ENCODE assay signal across 12 cellular contexts in the genomic region with DNA sequence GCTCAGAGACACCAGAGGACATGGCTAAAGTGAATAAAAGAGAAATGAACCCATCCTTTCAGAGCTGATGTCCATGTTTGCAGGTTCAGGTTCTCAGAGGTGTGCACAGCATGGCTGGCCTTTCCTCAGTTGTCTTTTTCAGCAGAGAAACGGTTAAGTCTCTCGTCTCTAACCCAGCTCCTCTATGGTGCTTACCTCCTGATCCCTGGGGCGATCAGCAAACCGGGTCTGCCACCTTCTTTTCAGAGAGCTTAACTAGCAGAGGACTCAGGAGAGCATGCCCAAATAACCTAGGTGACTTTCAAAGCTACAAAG. TPM values are rescaled to one million over a fixed set of nuclear protein-coding genes. Genes with fewer than 3 reads are reported as not detected.
DNase-seq lines count a peak whose midpoint lies in the region; ATAC-seq and TF ChIP-seq lines count a peak whose summit lies in the region.
"Had no signal": no experiment of that assay in that cellular context is flagged by ENCODE, and none has a peak within 500 bp of the region (broad histone marks: within the 10 kb centered on the region; RNA-seq: fewer than 3 reads in every experiment).

No MANE protein-coding gene starts in this region.

- peak overlapping the region; percentile 67 for H2AFZ ChIP-seq in GM23248

- WGBS in GM23248 (ENCODE audit: low coverage in 1 of 2, low lambda C conversion rate in 2 of 2, missing lambda C conversion rate in 2 of 2), 2 experiments: 80 to 83% methylated on average over 4 of the region's 4 CpGs

- H3K27ac Mint-ChIP-seq in activated CD4-positive, alpha-beta memory T cell treated with anti-CD3 and anti-CD28 coated beads for 36 hours: peak overlapping the region; percentile 97
- H3K27ac Mint-ChIP-seq in naive thymus-derived CD4-positive, alpha-beta T cell: peak overlapping the region in 4 of 9 donors; percentile 56 to 99 (median 65)

- in situ Hi-C loops in GM23248 (cut with MboI): no loop called here

- H3K4me1 ChIP-seq in GM23248 (ENCODE audit: insufficient read depth): peaks cover 16% of the 10 kb centered on the region
- H3K4me1 ChIP-seq in naive thymus-derived CD4-positive, alpha-beta T cell (ENCODE audit: control insufficient read depth in 2 of 2, insufficient read depth in 2 of 2, low read length in 2 of 2): peaks cover 0 to 28% of the 10 kb centered on the region in 2 donors

- peaks cover 61% of the 10 kb centered on the region for H3K4me1 Mint-ChIP-seq in activated CD4-positive, alpha-beta memory T cell treated with anti-CD3 and anti-CD28 coated beads for 36 hours (ENCODE audit: low read depth)
- peaks cover 0 to 47% (median 4%) of the 10 kb centered on the region in 7 donors for H3K4me1 Mint-ChIP-seq in naive thymus-derived CD4-positive, alpha-beta T cell

- peaks cover 37% of the 10 kb centered on the region for H3K36me3 Mint-ChIP-seq in activated CD4-positive, alpha-beta memory T cell treated with anti-CD3 and anti-CD28 coated beads for 36 hours
- H3K36me3 Mint-ChIP-seq in naive thymus-derived CD4-positive, alpha-beta T cell: peaks cover 0 to 7% (median 0%) of the 10 kb centered on the region in 5 donors

- POLR2A ChIA-PET in activated CD4-positive, alpha-beta memory T cell treated with anti-CD3 and anti-CD28 coated beads for 36 hours (lab: Charles Lee): interaction anchor here (0.5 to 5.4 kb wide), 18 partner anchors 9 to 849 kb away, joined by 3 to 183 read pairs (median 6); partner anchors contain the start of genes IFI16 and TAGLN2
- POLR2A ChIA-PET in naive thymus-derived CD4-positive, alpha-beta T cell (lab: Charles Lee): no interaction called here

- peak overlapping the region; percentile 65 for H3K9ac ChIP-seq in GM23248

- H3K27me3 ChIP-seq in GM23248 (replicated peaks; ENCODE audit: insufficient read depth): no peaks in the 10 kb centered on the region
- H3K27me3 ChIP-seq in naive thymus-derived CD4-positive, alpha-beta T cell (ENCODE audit: control insufficient read depth in 2 of 2, insufficient read depth in 2 of 2, low read length in 2 of 2): no peaks in the 10 kb centered on the region
- H3K27me3 ChIP-seq: ovary had no signal

- H3K9me2 ChIP-seq in GM23248 (ENCODE audit: insufficient read depth): no peaks in the 10 kb centered on the region

- no peaks in the 10 kb centered on the region for H3K36me3 ChIP-seq in GM23248 (ENCODE audit: low read depth)
- H3K36me3 ChIP-seq in naive thymus-derived CD4-positive, alpha-beta T cell (ENCODE audit: control insufficient read depth in 2 of 3, insufficient read depth in 3 of 3, low read length in 3 of 3): no peaks in the 10 kb centered on the region
- H3K36me3 ChIP-seq: ovary had no signal

- H3K4me3 ChIP-seq in GM12865 (ENCODE audit: low read depth, low read length) (peak overlapping the region; percentile 91), GM23248 (peak overlapping the region; percentile 56)
- H3K4me3 ChIP-seq in naive thymus-derived CD4-positive, alpha-beta T cell (ENCODE audit: low read length): peak overlapping the region; percentile 38
- H3K4me3 ChIP-seq: ovary had no signal

- ATAC-seq in naive thymus-derived CD4-positive, alpha-beta T cell: no peak
- ATAC-seq in GM18498 (IDR thresholded peaks at IDR 0.05; ENCODE audit: unreplicated experiment): no peak

- H3K4me3 Mint-ChIP-seq in activated CD4-positive, alpha-beta memory T cell treated with anti-CD3 and anti-CD28 coated beads for 36 hours: peak overlapping the region; percentile 95
- peak overlapping the region in 2 of 10 donors; percentile 38 to 90 for H3K4me3 Mint-ChIP-seq in naive thymus-derived CD4-positive, alpha-beta T cell

- peaks cover 21% of the 10 kb centered on the region for H3F3A ChIP-seq in GM23248 (ENCODE audit: insufficient read depth)

- CTCF ChIA-PET in activated CD4-positive, alpha-beta memory T cell treated with anti-CD3 and anti-CD28 coated beads for 36 hours (lab: Charles Lee): interaction anchor here (0.6 to 5.4 kb wide), 14 partner anchors 8 to 873 kb away, joined by 3 to 119 read pairs (median 4); partner anchors contain the start of genes IFI16 and MNDA
- CTCF ChIA-PET in naive thymus-derived CD4-positive, alpha-beta T cell (lab: Charles Lee): interaction anchor here (0.6 to 1.0 kb wide), 2 partner anchors 12 to 1885 kb away, joined by 3 read pairs; no protein-coding TSS in a partner anchor

- H3K9me3 ChIP-seq in GM23248 (ENCODE audit: low read depth): no peaks in the 10 kb centered on the region
- H3K9me3 ChIP-seq in naive thymus-derived CD4-positive, alpha-beta T cell (ENCODE audit: control insufficient read depth in 2 of 3, low read length in 3 of 3): no peaks in the 10 kb centered on the region
- H3K9me3 ChIP-seq: ovary had no signal

- H3K4me2 ChIP-seq in GM23248 (ENCODE audit: unreplicated experiment): peak overlapping the region; percentile 66

- H4K20me1 ChIP-seq in GM23248 (ENCODE audit: insufficient read depth): no peaks in the 10 kb centered on the region

- TF ChIP-seq CTCF in GM12865 (IDR thresholded peaks at IDR 0.05; ENCODE audit: insufficient read depth, low read depth, low read length, missing control alignments): no peak

- no peaks in the 10 kb centered on the region for H3K79me2 ChIP-seq in GM23248 (ENCODE audit: insufficient read depth)

- peak overlapping the region; percentile 81 for H3K27ac ChIP-seq in GM23248
- H3K27ac ChIP-seq in naive thymus-derived CD4-positive, alpha-beta T cell (ENCODE audit: low read depth, low read length): no peak overlapping the region
- H3K27ac ChIP-seq: ovary had no signal

- DNase-seq in GM12865 (ENCODE audit: low read depth): no peak
- DNase-seq in GM23248: no peak
- DNase-seq in activated CD4-positive, alpha-beta memory T cell treated with anti-CD3 and anti-CD28 coated beads for 36 hours: no peak
- no peak for DNase-seq in naive thymus-derived CD4-positive, alpha-beta T cell
- DNase-seq in NCI-H2029 (lab: John Stamatoyannopoulos, UW): no peak
- DNase-seq in HPDE6-E6E7 (ENCODE audit: extremely low spot score): no peak
- no peak for DNase-seq in stimulated activated CD4-positive, alpha-beta T cell treated with anti-CD3 and anti-CD28 coated beads, Interleukin-2, amount 100 ng/mL, for 24 hours
- DNase-seq: DMS153, NCI-H774, ovary had no signal

- no peaks in the 10 kb centered on the region for H3K27me3 Mint-ChIP-seq in activated CD4-positive, alpha-beta memory T cell treated with anti-CD3 and anti-CD28 coated beads for 36 hours
- H3K27me3 Mint-ChIP-seq in naive thymus-derived CD4-positive, alpha-beta T cell: peaks cover 0 to 5% (median 0%) of the 10 kb centered on the region in 5 donors

- no peaks in the 10 kb centered on the region for H3K9me3 Mint-ChIP-seq in activated CD4-positive, alpha-beta memory T cell treated with anti-CD3 and anti-CD28 coated beads for 36 hours
- peaks cover 0 to 3% (median 0%) of the 10 kb centered on the region in 11 donors for H3K9me3 Mint-ChIP-seq in naive thymus-derived CD4-positive, alpha-beta T cell

- intact Hi-C loops in activated CD4-positive, alpha-beta memory T cell treated with anti-CD3 and anti-CD28 coated beads for 36 hours (cut with micrococcal nuclease): loop anchor here (1.0 to 10.0 kb wide), 8 partner anchors 8 to 1550 kb away; no protein-coding TSS in a partner anchor
- intact Hi-C loops in naive thymus-derived CD4-positive, alpha-beta T cell (cut with micrococcal nuclease): loop anchor here (1.0 to 10.0 kb wide), 6 partner anchors 8 to 1186 kb away; partner anchors contain the start of genes DCAF8 (in 1 of the 2), KIRREL1 (in 1 of the 2) and PYHIN1 (in 1 of the 2)

RNA-seq across cellular contexts. Expression of gene AIM2, which starts 0.2 kb away (rescaled TPM):
- total RNA-seq in GM23248 (2014; rRNA removed; shearing (Covaris generic)): 1.3 TPM in 2 replicates
- polyA plus RNA-seq in GM23248 (2016; fragmentation: Nextera tagmentation; extraction: Ambion mirVana): 2.5 and 2.6 TPM in 2 replicates
- total RNA-seq in activated CD4-positive, alpha-beta memory T cell treated with anti-CD3 and anti-CD28 coated beads for 36 hours: 100 to 1,000 TPM; 216 to 224 TPM
- 1 to 10 TPM in 2 of 5 experiments, under 1 TPM in 2, not detected in 1; 0.32 to 8.8 (median 2.1) TPM for total RNA-seq in naive thymus-derived CD4-positive, alpha-beta T cell
- not detected for polyA plus RNA-seq in naive thymus-derived CD4-positive, alpha-beta T cell
- total RNA-seq: LHCN-M2 had no signal

Comparison
In these comparisons a context has a peak if more than half of its experiments do, and no peak if none do; other contexts are left out.
1. H3K4me3 ChIP-seq: peak in every context shown above with its lines; median percentile 91 in GM12865; 56 in GM23248; 38 in naive thymus-derived CD4-positive, alpha-beta T cell.
2. RNA of gene AIM2, which starts 0.2 kb away (total RNA-seq): 216 to 224 TPM in activated CD4-positive, alpha-beta memory T cell treated with anti-CD3 and anti-CD28 coated beads for 36 hours; 1.3 TPM in GM23248 and 0.32 to 8.8 TPM in naive thymus-derived CD4-positive, alpha-beta T cell; every median in the first group is over 10 times any median in the second.